ENCODE assay signal across 21 cellular contexts in genomic region chr2:205883965-205884364, GRCh38.
"Had no signal": no experiment of that assay in that cellular context is flagged by ENCODE, and none has a peak within 500 bp of the region (broad histone marks: within the 10 kb centered on the region; RNA-seq: fewer than 3 reads in every experiment).

No MANE protein-coding gene starts in this region.

- H3K36me3 ChIP-seq: ascending aorta, breast epithelium, left ventricle myocardium inferior, thyroid gland had no signal

- ATAC-seq: activated CD4-positive, alpha-beta T cell treated with anti-CD3 and anti-CD28 coated beads for 36 hours; activated CD8-positive, alpha-beta memory T cell treated with anti-CD3 and anti-CD28 coated beads, Interleukin-2, amount 10 ng/mL, durations not matched to agents 7 days and 5 days; mucosa of descending colon; naive thymus-derived CD4-positive, alpha-beta T cell; stimulated activated memory B cell treated with anti-CD40 and anti-IgM and Interleukin-4, amounts not matched to agents 10 μg/mL and 1 μg/mL and 100 μg/mL, for 72 hours had no signal

- H3K27me3 ChIP-seq: ascending aorta, breast epithelium, thyroid gland had no signal

- H3K4me3 Mint-ChIP-seq: activated CD4-positive, alpha-beta memory T cell treated with anti-CD3 and anti-CD28 coated beads for 36 hours; activated CD4-positive, alpha-beta T cell treated with anti-CD3 and anti-CD28 coated beads for 36 hours; activated CD8-positive, alpha-beta memory T cell treated with anti-CD3 and anti-CD28 coated beads, Interleukin-2, amount 10 ng/mL, durations not matched to agents 7 days and 5 days; activated naive CD4-positive, alpha-beta T cell treated with anti-CD3 and anti-CD28 coated beads, Interleukin-2, amount 10 ng/mL, durations not matched to agents 7 days and 5 days; naive thymus-derived CD4-positive, alpha-beta T cell; stimulated activated memory B cell treated with anti-CD40 and anti-IgM and Interleukin-4, amounts not matched to agents 10 μg/mL and 1 μg/mL and 100 μg/mL, for 72 hours had no signal

- H3K4me3 ChIP-seq: ascending aorta, breast epithelium, left ventricle myocardium inferior, mucosa of descending colon, thyroid gland had no signal

- DNase-seq: activated CD4-positive, alpha-beta memory T cell treated with anti-CD3 and anti-CD28 coated beads for 36 hours; activated CD4-positive, alpha-beta T cell treated with anti-CD3 and anti-CD28 coated beads for 36 hours; activated CD8-positive, alpha-beta memory T cell treated with anti-CD3 and anti-CD28 coated beads, Interleukin-2, amount 10 ng/mL, durations not matched to agents 7 days and 5 days; activated naive CD4-positive, alpha-beta T cell treated with anti-CD3 and anti-CD28 coated beads, Interleukin-2, amount 10 ng/mL, durations not matched to agents 7 days and 5 days; activated T-cell treated with anti-CD3 and anti-CD28 coated beads, Interleukin-2, amount 50 U/mL, for 1 hour; cerebellar nuclear complex; effector CD8-positive, alpha-beta T cell; foreskin fibroblast; glutamatergic neuron; hypothalamus; left ventricle myocardium inferior; mucosa of descending colon; naive thymus-derived CD4-positive, alpha-beta T cell; stimulated activated CD4-positive, alpha-beta T cell treated with anti-CD3 and anti-CD28 coated beads, Interleukin-2, amount 100 ng/mL, for 48 hours; thyroid gland had no signal

- H3K27ac Mint-ChIP-seq: activated CD4-positive, alpha-beta memory T cell treated with anti-CD3 and anti-CD28 coated beads for 36 hours; activated CD4-positive, alpha-beta T cell treated with anti-CD3 and anti-CD28 coated beads for 36 hours; activated CD8-positive, alpha-beta memory T cell treated with anti-CD3 and anti-CD28 coated beads, Interleukin-2, amount 10 ng/mL, durations not matched to agents 7 days and 5 days; activated naive CD4-positive, alpha-beta T cell treated with anti-CD3 and anti-CD28 coated beads, Interleukin-2, amount 10 ng/mL, durations not matched to agents 7 days and 5 days; activated T-helper 2 cell treated with anti-CD3 and anti-CD28 coated beads, Interferon-gamma antibody, Interleukin-2, Interleukin-4, amounts not matched to agents 10 μg/mL and 5 μg/mL and 100 μg/mL, durations not matched to agents 14 hours and 24 hours and 36 hours; naive thymus-derived CD4-positive, alpha-beta T cell; stimulated activated memory B cell treated with anti-CD40 and anti-IgM and Interleukin-4, amounts not matched to agents 10 μg/mL and 1 μg/mL and 100 μg/mL, for 72 hours had no signal

- H3K9me3 Mint-ChIP-seq: activated CD4-positive, alpha-beta memory T cell treated with anti-CD3 and anti-CD28 coated beads for 36 hours; activated naive CD4-positive, alpha-beta T cell treated with anti-CD3 and anti-CD28 coated beads, Interleukin-2, amount 10 ng/mL, durations not matched to agents 7 days and 5 days; activated T-helper 2 cell treated with anti-CD3 and anti-CD28 coated beads, Interferon-gamma antibody, Interleukin-2, Interleukin-4, amounts not matched to agents 10 μg/mL and 5 μg/mL and 100 μg/mL, durations not matched to agents 14 hours and 24 hours and 36 hours had no signal

- H3K9me3 ChIP-seq: ascending aorta, breast epithelium, left ventricle myocardium inferior, mucosa of descending colon, thyroid gland had no signal

- H3K27ac ChIP-seq: ascending aorta, breast epithelium, left ventricle myocardium inferior, parathyroid adenoma, thyroid gland, VCaP had no signal

- H3K4me1 Mint-ChIP-seq: activated CD4-positive, alpha-beta T cell treated with anti-CD3 and anti-CD28 coated beads for 36 hours; activated naive CD4-positive, alpha-beta T cell treated with anti-CD3 and anti-CD28 coated beads, Interleukin-2, amount 10 ng/mL, durations not matched to agents 7 days and 5 days; stimulated activated memory B cell treated with anti-CD40 and anti-IgM and Interleukin-4, amounts not matched to agents 10 μg/mL and 1 μg/mL and 100 μg/mL, for 72 hours had no signal

- H3K4me1 ChIP-seq: breast epithelium, left ventricle myocardium inferior, parathyroid adenoma, thyroid gland had no signal

- H3K36me3 Mint-ChIP-seq: activated CD4-positive, alpha-beta memory T cell treated with anti-CD3 and anti-CD28 coated beads for 36 hours; activated CD8-positive, alpha-beta memory T cell treated with anti-CD3 and anti-CD28 coated beads, Interleukin-2, amount 10 ng/mL, durations not matched to agents 7 days and 5 days; activated naive CD4-positive, alpha-beta T cell treated with anti-CD3 and anti-CD28 coated beads, Interleukin-2, amount 10 ng/mL, durations not matched to agents 7 days and 5 days; naive thymus-derived CD4-positive, alpha-beta T cell; stimulated activated memory B cell treated with anti-CD40 and anti-IgM and Interleukin-4, amounts not matched to agents 10 μg/mL and 1 μg/mL and 100 μg/mL, for 72 hours had no signal
